In genomic region chr1:37859507-37860345, GRCh38 we compare ENCODE assay signal across 8 cellular contexts. TPM values are rescaled to one million over a fixed set of nuclear protein-coding genes. Genes with fewer than 3 reads are reported as not detected.
DNase-seq lines count a peak whose midpoint lies in the region; ATAC-seq, FAIRE-seq and TF ChIP-seq lines count a peak whose summit lies in the region.

Gene MTF1, minus strand, starts transcription at chr1:37859592. Its CDS starts 1,934 bp downstream, at chr1:37857658.

- 0% methylated on average over 16 of the region's 61 CpGs for WGBS in HepG2 (ENCODE audit: low lambda C conversion rate)

- TF ChIP-seq CTCF in CD14-positive monocyte (IDR thresholded peaks at IDR 0.05) (peak; percentile 92), HepG2 (CRISPR knock-in tag; IDR thresholded peaks at IDR 0.05) (peak; percentile 95)

- peak within 1 kb of the TSS; percentile 84 for H3K9ac ChIP-seq in HepG2 (ENCODE audit: insufficient read depth, low read depth, low read length)

- in situ Hi-C loops in HepG2 (cut with HindIII; ENCODE audit: extremely low pct_ligation_motif_present, low pct_unique_long_range_greater_than_20kb): loop anchor here (5.0 kb wide), 1 partner anchor 47 kb away; no protein-coding TSS in a partner anchor

- H3K36me3 ChIP-seq in HepG2 (replicated peaks in 1 of 2; ENCODE audit: control insufficient read depth in 1 of 2, insufficient read depth in 2 of 2, low read length in 2 of 2): peaks cover 3 to 8% of the 10 kb centered on the region in 2 experiments; a peak in 4 of 5 replicates

- peak within 1 kb of the TSS; percentile 92 to 99 (median 99) for H3K4me3 ChIP-seq in HepG2 (replicated peaks in 1 of 3; ENCODE audit: insufficient read depth in 1 of 3, low read depth in 2 of 3, low read length in 3 of 3)

- FAIRE-seq in HepG2 (lab: Jason Lieb, UNC): peak; percentile 55

- TF ChIP-seq POLR2A in HepG2 (IDR thresholded peaks at IDR 0.05; ENCODE audit: insufficient read depth in 1 of 2, low read depth in 2 of 2, low read length in 2 of 2): peak; percentile 88 to 89

- H3K4me1 ChIP-seq in HepG2 (ENCODE audit: insufficient read depth, low read length): peaks cover 27% of the 10 kb centered on the region

- H3K79me2 ChIP-seq in HepG2 (ENCODE audit: insufficient read depth, low read length): peaks cover 19% of the 10 kb centered on the region

- intact Hi-C loops in CD14-positive monocyte (cut with micrococcal nuclease): loop anchor here (1.0 to 10.0 kb wide), 6 partner anchors 29 to 265 kb away; partner anchors contain the start of genes CDCA8 (in 2 of the 2), C1orf122 (in 1 of the 2), GNL2 (in 1 of the 2) and YRDC (in 1 of the 2)
- intact Hi-C loops in dendritic cell treated with granulocyte-macrophage colony-stimulating factor and Interleukin-4, amounts not matched to agents 40 ng/mL and 50 ng/mL, for 4 days (cut with micrococcal nuclease): loop anchor here (1.0 to 5.0 kb wide), 3 partner anchors 51 to 262 kb away; partner anchors contain the start of genes CDCA8, GNL2 and YRDC
- intact Hi-C loops in HepG2 (cut with micrococcal nuclease; ENCODE audit: unreplicated experiment): loop anchor here (1.0 kb wide), 2 partner anchors 48 to 52 kb away; partner anchors contain the start of gene C1orf122

- CTCF ChIA-PET in HepG2 (lab: Yijun Ruan, JAX; ENCODE audit: low intra/inter-chr PET ratio, low total read pairs): interaction anchor here (0.8 kb wide), 1 partner anchor 49 kb away, joined by 6 read pairs; no protein-coding TSS in a partner anchor

- no peak for TF ChIP-seq EP300 in HepG2 (IDR thresholded peaks at IDR 0.05; ENCODE audit: low read depth in 2 of 2, low read length in 2 of 2)
- no peak; the same call in 1 of the 2 replicates for TF ChIP-seq EP300 in HepG2 (CRISPR knock-in tag; IDR thresholded peaks at IDR 0.05; ENCODE audit: borderline replicate concordance)

- peak within 1 kb of the TSS; percentile 95 for H3K4me2 ChIP-seq in HepG2 (ENCODE audit: low read depth, low read length)

- H3K27me3 Mint-ChIP-seq in CD14-positive monocyte (ENCODE audit: low read depth in 3 of 3): no peaks in the 10 kb centered on the region
- H3K27me3 Mint-ChIP-seq in dendritic cell treated with granulocyte-macrophage colony-stimulating factor and Interleukin-4, amounts not matched to agents 40 ng/mL and 50 ng/mL, for 4 days: no peaks in the 10 kb centered on the region

- TSS peak; percentile 95 for BruUV-seq in HepG2 (replicated peaks; lab: Mats Ljungman, UMichigan)

- H4K20me1 ChIP-seq in HepG2 (ENCODE audit: insufficient read depth, low read length): no peaks in the 10 kb centered on the region

- H2AFZ ChIP-seq in HepG2 (ENCODE audit: low read length): no peak within 1 kb of the TSS

- H3K9me3 ChIP-seq in HepG2 (ENCODE audit: low read length): no peaks in the 10 kb centered on the region

- peaks cover 44% of the 10 kb centered on the region for H3K4me1 Mint-ChIP-seq in CD14-positive monocyte
- peaks cover 30% of the 10 kb centered on the region for H3K4me1 Mint-ChIP-seq in dendritic cell treated with granulocyte-macrophage colony-stimulating factor and Interleukin-4, amounts not matched to agents 40 ng/mL and 50 ng/mL, for 4 days (ENCODE audit: low read depth)

- H3K9me3 Mint-ChIP-seq in CD14-positive monocyte: no peaks in the 10 kb centered on the region
- H3K9me3 Mint-ChIP-seq in dendritic cell treated with granulocyte-macrophage colony-stimulating factor and Interleukin-4, amounts not matched to agents 40 ng/mL and 50 ng/mL, for 4 days: no peaks in the 10 kb centered on the region

- peaks cover 39 to 68% of the 10 kb centered on the region in 2 donors for H3K36me3 Mint-ChIP-seq in CD14-positive monocyte
- H3K36me3 Mint-ChIP-seq in dendritic cell treated with granulocyte-macrophage colony-stimulating factor and Interleukin-4, amounts not matched to agents 40 ng/mL and 50 ng/mL, for 4 days (ENCODE audit: low read depth): peaks cover 79% of the 10 kb centered on the region

- POLR2A ChIA-PET in HepG2 (lab: Yijun Ruan, JAX): interaction anchor here (0.7 to 1.6 kb wide), 16 partner anchors 9 to 384 kb away, joined by 3 to 19 read pairs (median 4); partner anchors contain the start of genes C1orf122, CDCA8, GNL2 and YRDC

- peak within 1 kb of the TSS; percentile 95 for H3K4me3 Mint-ChIP-seq in CD14-positive monocyte
- peak within 1 kb of the TSS; percentile 94 for H3K4me3 Mint-ChIP-seq in dendritic cell treated with granulocyte-macrophage colony-stimulating factor and Interleukin-4, amounts not matched to agents 40 ng/mL and 50 ng/mL, for 4 days

- ATAC-seq in GM19351 (IDR thresholded peaks at IDR 0.05; ENCODE audit: unreplicated experiment) (peak; percentile 93), HG03521 (IDR thresholded peaks at IDR 0.05; ENCODE audit: unreplicated experiment) (peak; percentile 90), HepG2 (peak; percentile 98)

- H3K27ac Mint-ChIP-seq in CD14-positive monocyte: peak within 1 kb of the TSS; percentile 97 to 99 (median 98)
- peak within 1 kb of the TSS; percentile 97 for H3K27ac Mint-ChIP-seq in dendritic cell treated with granulocyte-macrophage colony-stimulating factor and Interleukin-4, amounts not matched to agents 40 ng/mL and 50 ng/mL, for 4 days

- peak within 1 kb of the TSS; percentile 81 for H3K27ac ChIP-seq in HepG2 (ENCODE audit: extremely low read length, insufficient read depth, low read length)

- peaks cover 0 to 5% of the 10 kb centered on the region in 2 experiments; a peak in 2 of 5 replicates for H3K27me3 ChIP-seq in HepG2 (ENCODE audit: control insufficient read depth in 1 of 2, insufficient read depth in 2 of 2, low read length in 2 of 2)

- peak; percentile 41; the same call in 1 of the 2 replicates for TF ChIP-seq RAD21 in HepG2 (CRISPR knock-in tag; IDR thresholded peaks at IDR 0.05)

- peak; percentile 98 for DNase-seq in CD14-positive monocyte (ENCODE audit: low spot score)
- peak; percentile 95 for DNase-seq in NCI-H748 (lab: John Stamatoyannopoulos, UW; ENCODE audit: unreplicated experiment)
- peak; percentile 95 for DNase-seq in activated CD4-positive, alpha-beta T cell treated with anti-CD3 and anti-CD28 coated beads, Interleukin-2, amount 50 U/mL, for 1 hour
- DNase-seq in HepG2 (ENCODE audit: low spot score): peak; percentile 95
- DNase-seq in stimulated activated CD4-positive, alpha-beta T cell treated with anti-CD3 and anti-CD28 coated beads, Interleukin-4, amount 100 ng/mL, for 1 hour: peak; percentile 95

TF ChIP-seq in HepG2, 621 proteins besides CTCF, POLR2A, EP300 and RAD21 (continues in another document):
- TF ChIP-seq MEIS1 (CRISPR knock-in tag; IDR thresholded peaks at IDR 0.05; ENCODE audit: borderline replicate concordance) (no peak), ZNF296 (CRISPR knock-in tag; conservative IDR thresholded peaks at IDR 0.05) (no peak; the same call in 1 of the 2 replicates), TEF (CRISPR knock-in tag; IDR thresholded peaks at IDR 0.05) (no peak)

RNA-seq across cellular contexts. Expression of gene MTF1, which starts in this region (rescaled TPM):
- polyA plus RNA-seq in CD14-positive monocyte: 10 to 100 TPM; 29.6 to 41.0 TPM
- 3.3 and 7.2 TPM in 2 replicates for total RNA-seq in HepG2 (2016; rRNA removed; fragmentation: Illumina TruSeq; extraction: Trizol)
- total RNA-seq in HepG2 (2016; cell fraction: cytosol; rRNA removed; fragmentation: Illumina TruSeq; extraction: Trizol; ENCODE audit: low read depth): 0.44 and 1.0 TPM in 2 replicates
- 1.8 and 3.4 TPM in 2 replicates for total RNA-seq in HepG2 (2016; cell fraction: insoluble cytoplasmic fraction; rRNA removed; fragmentation: Illumina TruSeq; extraction: Trizol)
- 1.5 and 2.7 TPM in 2 replicates for total RNA-seq in HepG2 (2016; cell fraction: membrane; rRNA removed; fragmentation: Illumina TruSeq; extraction: Trizol)
- total RNA-seq in HepG2 (2016; cell fraction: nucleus; rRNA removed; fragmentation: Illumina TruSeq; extraction: Trizol): 6.9 and 7.9 TPM in 2 replicates
- 2.4 and 2.6 TPM in 2 replicates for polyA plus RNA-seq in HepG2 (2011; rRNA removed)
- 1.9 and 2.1 TPM in 2 replicates for polyA plus RNA-seq in HepG2 (2011; cell fraction: cytosol; rRNA removed)
- polyA plus RNA-seq in HepG2 (2011; cell fraction: nucleus; rRNA removed): 2.3 and 4.5 TPM in 2 replicates
- 2.0 TPM in 2 replicates for polyA plus RNA-seq in HepG2 (2012)
- polyA plus RNA-seq in HepG2 (2016; cell fraction: cytosol; fragmentation: Illumina TruSeq; extraction: Trizol; ENCODE audit: low read depth): 0.36 and 0.66 TPM in 2 replicates
- 3.2 and 3.4 TPM in 2 replicates for polyA plus RNA-seq in HepG2 (2016; cell fraction: insoluble cytoplasmic fraction; fragmentation: Illumina TruSeq; extraction: Trizol; ENCODE audit: low read depth)
- polyA plus RNA-seq in HepG2 (2016; cell fraction: membrane; fragmentation: Illumina TruSeq; extraction: Trizol; ENCODE audit: low read depth): 0.65 and 2.4 TPM in 2 replicates
- polyA plus RNA-seq in HepG2 (2016; cell fraction: nucleus; fragmentation: Illumina TruSeq; extraction: Trizol; ENCODE audit: insufficient read depth, low read depth): 5.6 and 7.1 TPM in 2 replicates
- polyA minus RNA-seq in HepG2 (2011; rRNA and poly(A)+ RNA removed; ENCODE audit: low replicate concordance): 5.0 and 11.1 TPM in 2 replicates
- 1.8 and 2.0 TPM in 2 replicates for polyA minus RNA-seq in HepG2 (2011; cell fraction: cytosol; rRNA and poly(A)+ RNA removed)
- 4.0 and 4.5 TPM in 2 replicates for polyA minus RNA-seq in HepG2 (2011; cell fraction: nucleus; rRNA and poly(A)+ RNA removed)

Comparison
In these comparisons a context has a peak if more than half of its experiments do, and no peak if none do; other contexts are left out.
1. Peak in every context shown above with its lines: DNase-seq, ATAC-seq, H3K4me3 ChIP-seq and H3K27ac ChIP-seq.